In the genomic region with DNA sequence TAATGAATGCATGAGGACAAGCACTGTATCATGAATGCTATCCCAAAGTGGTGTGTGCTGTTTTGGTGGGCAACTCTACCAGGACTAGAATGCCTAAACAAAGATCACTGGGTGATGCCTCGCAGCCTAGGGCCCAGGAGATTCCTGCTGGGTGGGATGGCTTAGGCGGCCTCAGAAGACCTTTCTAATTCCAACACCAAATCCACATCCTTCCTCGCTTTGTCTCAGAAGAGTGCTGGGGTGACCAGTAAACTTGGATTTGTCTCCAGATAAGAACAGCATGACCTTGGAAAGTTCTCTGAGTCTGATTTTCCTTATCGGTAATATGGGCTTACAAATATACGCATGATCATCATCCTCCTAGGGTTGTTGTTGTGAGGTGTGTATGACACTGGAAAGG, we compare ENCODE assay signal across 25 cellular contexts.
"Had no signal": no experiment of that assay in that cellular context is flagged by ENCODE, and none has a peak within 500 bp of the region (broad histone marks: within the 10 kb centered on the region; RNA-seq: fewer than 3 reads in every experiment).

No MANE protein-coding gene starts in this region.

- H3K4me2 ChIP-seq: neural progenitor cell had no signal

- H3K27ac ChIP-seq: neural progenitor cell, ovary, parathyroid adenoma, psoas muscle, right lobe of liver, sigmoid colon, stomach, thoracic aorta, thyroid gland, tibial nerve, uterus had no signal

- DNase-seq: naive thymus-derived CD4-positive, alpha-beta T cell; natural killer cell; occipital lobe; ovary; posterior cingulate gyrus; psoas muscle; right lobe of liver; sigmoid colon; small intestine; stimulated activated CD4-positive, alpha-beta T cell treated with anti-CD3 and anti-CD28 coated beads, Interleukin-15, amount 100 ng/mL, for 24 hours; stimulated activated CD4-positive, alpha-beta T cell treated with anti-CD3 and anti-CD28 coated beads, Interleukin-2, amount 100 ng/mL, for 24 hours; stimulated activated CD4-positive, alpha-beta T cell treated with anti-CD3 and anti-CD28 coated beads, Interleukin-2, amount 100 ng/mL, for 48 hours; stimulated activated CD4-positive, alpha-beta T cell treated with anti-CD3 and anti-CD28 coated beads, Interleukin-4, amount 100 ng/mL, for 24 hours; stimulated activated naive B cell treated with anti-CD40 and anti-IgM and Interleukin-4, amounts not matched to agents 10 μg/mL and 1 μg/mL and 100 μg/mL, for 72 hours; stimulated activated naive CD4-positive, alpha-beta T cell treated with Interleukin-2 at 50 U/mL for 16 hours; stomach; thyroid gland; trophoblast cell; upper lobe of left lung; uterus had no signal

- H3K9ac ChIP-seq: neural progenitor cell, parathyroid adenoma had no signal

- H3K27me3 ChIP-seq: neural progenitor cell, ovary, right lobe of liver, sigmoid colon, stomach, thyroid gland, tibial nerve, upper lobe of left lung, uterus had no signal

- ATAC-seq: naive thymus-derived CD4-positive, alpha-beta T cell; natural killer cell; psoas muscle; right lobe of liver; stimulated activated effector memory CD8-positive, alpha-beta T cell treated with anti-CD3 and anti-CD28 coated beads, Interleukin-12 subunit alpha, Interleukin-12 subunit beta, amount 100 ng/mL, for 72 hours; stimulated activated naive B cell treated with anti-CD40 and anti-IgM and Interleukin-4, amounts not matched to agents 10 μg/mL and 1 μg/mL and 100 μg/mL, for 72 hours had no signal

- H3K36me3 ChIP-seq: neural progenitor cell, ovary, right lobe of liver, sigmoid colon, stomach, thoracic aorta, thyroid gland, tibial nerve, upper lobe of left lung, uterus had no signal

- H3K9me3 ChIP-seq: ovary, psoas muscle, right lobe of liver, sigmoid colon, stomach, thoracic aorta, thyroid gland, tibial nerve, upper lobe of left lung, uterus had no signal

- H3K4me1 ChIP-seq: neural progenitor cell, parathyroid adenoma, psoas muscle, right lobe of liver, uterus had no signal

- H3K79me2 ChIP-seq: parathyroid adenoma had no signal

- H3K4me3 ChIP-seq: neural progenitor cell, ovary, psoas muscle, right lobe of liver, sigmoid colon, stomach, thoracic aorta, thyroid gland, tibial nerve, upper lobe of left lung, uterus had no signal
